Comparison of ENCODE assay signal across 8 cellular contexts in genomic region chr1:19704247-19705113, GRCh38. TPM values are rescaled to one million over a fixed set of nuclear protein-coding genes. Genes with fewer than 3 reads are reported as not detected.
DNase-seq lines count a peak whose midpoint lies in the region; ATAC-seq, FAIRE-seq and TF ChIP-seq lines count a peak whose summit lies in the region.

No MANE protein-coding gene starts in this region.

- peak; percentile 84 for TF ChIP-seq CTCF in astrocyte (IDR thresholded peaks at IDR 0.05; ENCODE audit: insufficient read depth, low read depth, low read length)

- H3K27me3 Mint-ChIP-seq in astrocyte (ENCODE audit: low read depth, unreplicated experiment), result peaks cover 16% of the 10 kb centered on the region

- no peaks in the 10 kb centered on the region for H3K4me1 Mint-ChIP-seq in astrocyte (ENCODE audit: low read depth, unreplicated experiment)

- H3K27ac ChIP-seq in astrocyte (ENCODE audit: low read depth, low read length), result no peak overlapping the region

- no peak overlapping the region for H3K4me3 ChIP-seq in Jurkat, Clone E6-1 (ENCODE audit: low read length)
- H3K4me3 ChIP-seq in astrocyte (ENCODE audit: insufficient read depth, low read depth, low read length), result no peak overlapping the region

- no peaks in the 10 kb centered on the region for H3K27me3 ChIP-seq in astrocyte (ENCODE audit: insufficient read depth, low read length)

- ATAC-seq in GM19324 (IDR thresholded peaks at IDR 0.05; ENCODE audit: low FRiP score, unreplicated experiment), result no peak
- no peak for ATAC-seq in HG03097 (IDR thresholded peaks at IDR 0.05; ENCODE audit: low FRiP score, unreplicated experiment)

- peak overlapping the region; percentile 34 for H3K4me3 Mint-ChIP-seq in astrocyte (ENCODE audit: unreplicated experiment)

- H2AFZ ChIP-seq in astrocyte (ENCODE audit: low read depth, low read length), result peak overlapping the region; percentile 36

- H3K9ac ChIP-seq in astrocyte (ENCODE audit: low read length), result no peak overlapping the region

- no peaks in the 10 kb centered on the region for H3K36me3 ChIP-seq in astrocyte (ENCODE audit: insufficient read depth, low read length)

- peak; percentile 13 for FAIRE-seq in astrocyte (lab: Jason Lieb, UNC)

- no peaks in the 10 kb centered on the region for H3K9me3 Mint-ChIP-seq in astrocyte (ENCODE audit: unreplicated experiment)

- no peak overlapping the region for H3K27ac Mint-ChIP-seq in astrocyte (ENCODE audit: unreplicated experiment)

- no peaks in the 10 kb centered on the region for H3K9me3 ChIP-seq in astrocyte (ENCODE audit: insufficient read depth, low read depth, low read length)

- no peaks in the 10 kb centered on the region for H3K79me2 ChIP-seq in astrocyte (ENCODE audit: insufficient read depth, low read length)

- H3K4me1 ChIP-seq in astrocyte (ENCODE audit: insufficient read depth, low read length), result no peaks in the 10 kb centered on the region

- no peaks in the 10 kb centered on the region for H3K36me3 Mint-ChIP-seq in astrocyte (ENCODE audit: low read depth, unreplicated experiment)

- DNase-seq in EH (ENCODE audit: low read depth) (peak; percentile 75), T follicular helper cell (ENCODE audit: low read depth) (peak; percentile 55), astrocyte (ENCODE audit: low read depth) (peak; percentile 37), hepatic stellate cell (ENCODE audit: low spot score) (peak; percentile 91), retina (peak; percentile 89)
- DNase-seq in Jurkat, Clone E6-1 (ENCODE audit: low read depth, low spot score), result peak; percentile 25

- no peaks in the 10 kb centered on the region for H4K20me1 ChIP-seq in astrocyte (ENCODE audit: insufficient read depth, low read length)

- peak overlapping the region; percentile 57 for H3K4me2 ChIP-seq in astrocyte (ENCODE audit: low read length)

RNA-seq across cellular contexts. Expression of gene HTR6, which starts 39.8 kb away (rescaled TPM):
- 0.73 TPM for polyA plus RNA-seq in Jurkat, Clone E6-1 (2012; ENCODE audit: insufficient read depth, insufficient read length)
- 0.11 TPM in 1 of 2 replicates, not detected in the other for total RNA-seq in astrocyte

Comparison
In these comparisons a context has a peak if more than half of its experiments do, and no peak if none do; other contexts are left out.
1. DNase-seq: peak in every context shown above with its lines; median percentile 91 in hepatic stellate cell; 89 in retina; 75 in EH; 55 in T follicular helper cell; 37 in astrocyte; 25 in Jurkat, Clone E6-1.